In the genomic region with DNA sequence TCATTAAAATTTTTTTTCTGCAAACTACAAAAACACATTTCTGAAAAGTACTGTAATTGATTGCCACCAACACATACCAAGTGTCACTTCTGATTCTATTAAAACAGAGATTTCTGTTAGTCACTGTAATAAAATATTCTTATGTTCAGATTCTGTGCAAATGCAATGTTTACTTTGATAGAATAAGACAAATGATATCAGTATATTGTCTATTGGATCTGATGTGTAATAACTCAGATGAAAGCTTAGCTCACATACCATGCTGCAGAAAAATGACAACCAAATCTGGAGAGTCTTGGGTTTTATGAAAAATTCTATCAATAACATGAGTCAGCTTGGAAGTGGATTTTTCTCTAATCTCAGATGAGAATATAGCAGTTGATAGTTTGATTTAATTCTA, we compare ENCODE assay signal across 23 cellular contexts.
"Had no signal": no experiment of that assay in that cellular context is flagged by ENCODE, and none has a peak within 500 bp of the region (broad histone marks: within the 10 kb centered on the region; RNA-seq: fewer than 3 reads in every experiment).

No MANE protein-coding gene starts in this region.

- H3K4me3 ChIP-seq: hepatocyte, lung, spleen, tibial artery, upper lobe of left lung, uterus had no signal

- ATAC-seq: foreskin keratinocyte; left colon; left ventricle myocardium superior; sciatic nerve; stimulated activated memory B cell treated with anti-CD40 and anti-IgM and Interleukin-4, amounts not matched to agents 10 μg/mL and 1 μg/mL and 100 μg/mL, for 72 hours had no signal

- H3K9me3 ChIP-seq: spleen, tibial artery, upper lobe of left lung, uterus had no signal

- H3K4me3 Mint-ChIP-seq: endodermal cell; naive B cell; nephron; stimulated activated memory B cell treated with anti-CD40 and anti-IgM and Interleukin-4, amounts not matched to agents 10 μg/mL and 1 μg/mL and 100 μg/mL, for 72 hours had no signal

- H3K9me3 Mint-ChIP-seq: endodermal cell; naive B cell; nephron; stimulated activated memory B cell treated with anti-CD40 and anti-IgM and Interleukin-4, amounts not matched to agents 10 μg/mL and 1 μg/mL and 100 μg/mL, for 72 hours; stimulated activated naive CD8-positive, alpha-beta T cell treated with anti-CD3 and anti-CD28 coated beads, Interleukin-15, Interleukin-2, amounts not matched to agents 100 ng/mL and 50 ng/mL, for 24 hours had no signal

- H3K27me3 Mint-ChIP-seq: naive B cell; stimulated activated memory B cell treated with anti-CD40 and anti-IgM and Interleukin-4, amounts not matched to agents 10 μg/mL and 1 μg/mL and 100 μg/mL, for 72 hours; stimulated activated naive CD8-positive, alpha-beta T cell treated with anti-CD3 and anti-CD28 coated beads, Interleukin-15, Interleukin-2, amounts not matched to agents 100 ng/mL and 50 ng/mL, for 24 hours had no signal

- H3K27ac ChIP-seq: foreskin keratinocyte, hepatocyte, spleen, tibial artery, upper lobe of left lung, uterus had no signal

- H3K4me1 ChIP-seq: foreskin keratinocyte, spleen, tibial artery, upper lobe of left lung, uterus had no signal

- H3K4me1 Mint-ChIP-seq: endodermal cell, nephron had no signal

- H3K27ac Mint-ChIP-seq: endodermal cell; naive B cell; nephron; stimulated activated memory B cell treated with anti-CD40 and anti-IgM and Interleukin-4, amounts not matched to agents 10 μg/mL and 1 μg/mL and 100 μg/mL, for 72 hours; stimulated activated naive CD8-positive, alpha-beta T cell treated with anti-CD3 and anti-CD28 coated beads, Interleukin-15, Interleukin-2, amounts not matched to agents 100 ng/mL and 50 ng/mL, for 24 hours had no signal

- H3K27me3 ChIP-seq: foreskin keratinocyte, hepatocyte, spleen, tibial artery, upper lobe of left lung, uterus had no signal

- H3K36me3 ChIP-seq: spleen, tibial artery, upper lobe of left lung, uterus had no signal

- H3K36me3 Mint-ChIP-seq: naive B cell; stimulated activated memory B cell treated with anti-CD40 and anti-IgM and Interleukin-4, amounts not matched to agents 10 μg/mL and 1 μg/mL and 100 μg/mL, for 72 hours had no signal

- DNase-seq: dermis blood vessel endothelial cell; endodermal cell; erythroblast; foreskin keratinocyte; head of caudate nucleus; left colon; left ventricle myocardium superior; mesenchymal stem cell; naive B cell; posterior cingulate gyrus; spleen; stimulated activated CD4-positive, alpha-beta T cell treated with anti-CD3 and anti-CD28 coated beads, Interleukin-15, amount 100 ng/mL, for 24 hours; stimulated activated CD4-positive, alpha-beta T cell treated with anti-CD3 and anti-CD28 coated beads, Interleukin-1b, Interleukin-23, amount 100 ng/mL, for 48 hours; stimulated activated CD4-positive, alpha-beta T cell treated with anti-CD3 and anti-CD28 coated beads, Interleukin-4, amount 100 ng/mL, for 24 hours; tibial artery; upper lobe of left lung; uterus had no signal
